In the genomic region with DNA sequence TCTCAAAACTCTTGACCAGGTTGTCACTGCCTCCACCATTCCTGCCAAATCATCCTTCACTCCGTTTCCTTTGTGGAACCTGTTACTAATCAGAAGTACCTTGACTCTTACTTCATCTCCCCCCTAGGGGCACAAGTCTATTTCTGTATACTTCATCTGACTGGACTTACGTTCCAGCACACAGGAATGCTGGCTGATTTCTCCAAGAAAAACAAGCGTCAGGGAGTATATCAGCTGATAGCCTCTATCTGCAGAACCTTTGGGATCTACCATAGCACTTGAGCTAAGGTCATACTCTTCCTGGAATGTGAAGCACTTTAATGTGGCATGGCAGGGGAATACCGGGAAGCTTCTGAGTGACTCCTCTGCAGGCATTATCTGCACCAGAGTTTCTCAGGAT, we compare ENCODE assay signal across 18 cellular contexts.
DNase-seq lines count a peak whose midpoint lies in the region; ATAC-seq, FAIRE-seq and TF ChIP-seq lines count a peak whose summit lies in the region.
"Had no signal": no experiment of that assay in that cellular context is flagged by ENCODE, and none has a peak within 500 bp of the region (broad histone marks: within the 10 kb centered on the region; RNA-seq: fewer than 3 reads in every experiment).

No MANE protein-coding gene starts in this region.

- H4K20me1 ChIP-seq in HCT116 (ENCODE audit: insufficient read depth) (no peaks in the 10 kb centered on the region), H1 (replicated peaks in 1 of 2; ENCODE audit: control insufficient read depth in 1 of 2, insufficient read depth in 2 of 2, low read length in 2 of 2) (no peaks in the 10 kb centered on the region)
- H4K20me1 ChIP-seq: BLaER1 had no signal

- H2BK5ac ChIP-seq in H1 (ENCODE audit: low read depth, low read length) (no peak overlapping the region), mesendoderm (ENCODE audit: low read length) (no peak overlapping the region)

- no peaks in the 10 kb centered on the region for H3K9me2 ChIP-seq in HCT116 (ENCODE audit: insufficient read depth)

- FAIRE-seq in H1 (lab: Jason Lieb, UNC): peak; percentile 80
- FAIRE-seq: H54 had no signal

- H3K9ac ChIP-seq in HCT116 (ENCODE audit: low read length): no peak overlapping the region
- no peak overlapping the region for H3K9ac ChIP-seq in H1 (replicated peaks in 1 of 4; ENCODE audit: extremely low read depth in 1 of 4, low read depth in 3 of 4, low read length in 3 of 4)
- no peak overlapping the region for H3K9ac ChIP-seq in mesendoderm (ENCODE audit: low read length)
- H3K9ac ChIP-seq: BLaER1 had no signal

- no peak overlapping the region for H3K56ac ChIP-seq in H1 (replicated peaks; ENCODE audit: insufficient read length, low read depth, low read length)
- H3K56ac ChIP-seq in mesendoderm (ENCODE audit: low read length): no peak overlapping the region

- DNase-seq in ACHN: peak; percentile 4
- DNase-seq in HCT116 (ENCODE audit: low read depth, low spot score): no peak
- DNase-seq in H1 (ENCODE audit: low read depth in 1 of 2, low spot score in 2 of 2): no peak
- DNase-seq in mesendoderm: peak; percentile 39
- DNase-seq in tibial nerve (ENCODE audit: low spot score in 2 of 2): no peak
- DNase-seq: CD8-positive, alpha-beta memory T cell; DMS 273 treated with DMSO at 0.1 percent for 48 hours; MM.1S; NCI-H1105 treated with DMSO at 0.1 percent for 48 hours; NCI-H187; NCI-H446 treated with DMSO at 0.1 percent for 48 hours; NCI-H774; SHP77 treated with DMSO at 0.1 percent for 48 hours had no signal

- no peak overlapping the region for H3K14ac ChIP-seq in H1 (ENCODE audit: insufficient read length)

- no peak overlapping the region for H3K23ac ChIP-seq in H1 (ENCODE audit: insufficient read length)
- no peak overlapping the region for H3K23ac ChIP-seq in mesendoderm (ENCODE audit: low read length)

- H2BK12ac ChIP-seq in H1 (ENCODE audit: low read depth, low read length): no peak overlapping the region

- POLR2A ChIA-PET in HCT116 (lab: Charles Lee) (no interaction called here), H1 (lab: Charles Lee; ENCODE audit: partially characterized antibody) (no interaction called here)

- no peak overlapping the region for H2AK5ac ChIP-seq in H1 (ENCODE audit: low read depth, low read length)
- H2AK5ac ChIP-seq in mesendoderm (ENCODE audit: low read length): no peak overlapping the region

- no peak overlapping the region for H4K91ac ChIP-seq in H1 (replicated peaks; ENCODE audit: insufficient read length, low read length)

- H3K27me3 ChIP-seq in HCT116 (ENCODE audit: insufficient read depth, low read length) (peaks cover 10% of the 10 kb centered on the region; the same call in 1 of the 2 replicates), H1 (replicated peaks in 1 of 4; ENCODE audit: control insufficient read depth in 3 of 4, extremely low read depth in 1 of 4, insufficient read depth in 3 of 4, low read length in 3 of 4) (no peaks in the 10 kb centered on the region), mesendoderm (ENCODE audit: insufficient read depth, low read length, poor library complexity) (no peaks in the 10 kb centered on the region), tibial nerve (no peaks in the 10 kb centered on the region)
- H3K27me3 ChIP-seq: BLaER1 had no signal

- BruUV-seq in HCT116 (replicated peaks; lab: Mats Ljungman, UMichigan): no TSS peak

- H3K9me3 ChIP-seq in HCT116 (ENCODE audit: control insufficient read depth in 1 of 2, insufficient read depth in 1 of 2, low read depth in 1 of 2, low read length in 2 of 2) (no peaks in the 10 kb centered on the region), H1 (ENCODE audit: insufficient read depth in 2 of 2, low read depth in 1 of 2, low read length in 1 of 2) (peaks cover 5 to 9% of the 10 kb centered on the region in 2 experiments; a peak in 3 of 4 replicates), tibial nerve (peaks cover 0 to 13% (median 0%) of the 10 kb centered on the region in 4 donors)

- H4K5ac ChIP-seq in H1 (ENCODE audit: insufficient read length, low read depth, low read length) (no peak overlapping the region), mesendoderm (ENCODE audit: low read length) (no peak overlapping the region)

- H2AFZ ChIP-seq in HCT116 (ENCODE audit: low read depth, low read length, poor library complexity, severe bottlenecking) (no peak overlapping the region), H1 (ENCODE audit: low read length) (no peak overlapping the region)

- no peak for TF ChIP-seq EP300 in H1 (IDR thresholded peaks at IDR 0.05; ENCODE audit: borderline replicate concordance in 1 of 2, low read depth in 2 of 2, low read length in 2 of 2)
- TF ChIP-seq EP300 in tibial nerve (IDR thresholded peaks at IDR 0.05): no peak

- intact Hi-C loops in HCT116 (cut with micrococcal nuclease): no loop called here

- H2BK120ac ChIP-seq in H1 (replicated peaks; ENCODE audit: low read depth, low read length) (no peak overlapping the region), mesendoderm (ENCODE audit: low read depth, low read length) (no peak overlapping the region)

- RAD21 ChIA-PET in HCT116 (lab: Charles Lee; ENCODE audit: low non-redundant PET in 1 of 2, low total read pairs in 2 of 2, uncharacterized antibody in 2 of 2, unreplicated experiment in 2 of 2): no interaction called here

- no peak overlapping the region for H3K27ac ChIP-seq in HCT116 (ENCODE audit: low read depth, low read length)
- no peak overlapping the region for H3K27ac ChIP-seq in H1 (ENCODE audit: low read depth, low read length)
- H3K27ac ChIP-seq in mesendoderm (ENCODE audit: low read depth, low read length): no peak overlapping the region
- H3K27ac ChIP-seq in tibial nerve: no peak overlapping the region
- H3K27ac ChIP-seq: BLaER1 had no signal

- no peaks in the 10 kb centered on the region for H3K36me3 ChIP-seq in HCT116 (ENCODE audit: control insufficient read depth in 1 of 2, insufficient read depth in 2 of 2, low read length in 2 of 2)
- no peaks in the 10 kb centered on the region; a peak in 1 of 8 replicates for H3K36me3 ChIP-seq in H1 (ENCODE audit: control insufficient read depth in 2 of 4, insufficient read depth in 4 of 4, low read length in 3 of 4)
- no peaks in the 10 kb centered on the region for H3K36me3 ChIP-seq in mesendoderm (ENCODE audit: control insufficient read depth, insufficient read depth, low read length)
- H3K36me3 ChIP-seq in tibial nerve: no peaks in the 10 kb centered on the region
- H3K36me3 ChIP-seq: BLaER1 had no signal

- no peak overlapping the region for H4K8ac ChIP-seq in H1 (ENCODE audit: extremely low read depth, insufficient read depth, low read length)
- no peak overlapping the region for H4K8ac ChIP-seq in mesendoderm (ENCODE audit: low read depth, low read length)

- WGBS in H1 (ENCODE audit: extremely low coverage in 1 of 2, insufficient coverage in 1 of 2, insufficient read length in 1 of 2, insufficient replicate concordance in 2 of 2, low coverage in 1 of 2, low lambda C conversion rate in 2 of 2, missing lambda C conversion rate in 1 of 2), 2 experiments: 82% methylated on average over 4 of the region's 4 CpGs; no CpG with 5 or more reads in 1 of the 2 experiments
- WGBS in mesendoderm (ENCODE audit: extremely low coverage, insufficient coverage, low lambda C conversion rate): no CpG with 5 or more reads among the region's 4 CpGs
- 38 to 45% methylated on average over 4 of the region's 4 CpGs for WGBS in tibial nerve, 2 donors

- H3K4me1 ChIP-seq in HCT116 (ENCODE audit: control insufficient read depth in 1 of 2, insufficient read depth in 2 of 2, low read length in 2 of 2): no peaks in the 10 kb centered on the region
- peaks cover 0 to 4% (median 0%) of the 10 kb centered on the region in 4 experiments; a peak in 1 of 7 replicates for H3K4me1 ChIP-seq in H1 (replicated peaks in 1 of 4; ENCODE audit: control insufficient read depth in 3 of 4, insufficient read depth in 4 of 4, low read length in 3 of 4)
- H3K4me1 ChIP-seq in mesendoderm (ENCODE audit: control insufficient read depth, low read depth, low read length): no peaks in the 10 kb centered on the region
- H3K4me1 ChIP-seq in tibial nerve: no peaks in the 10 kb centered on the region
- H3K4me1 ChIP-seq: BLaER1 had no signal

- H3K79me2 ChIP-seq in HCT116 (ENCODE audit: insufficient read depth, low read length): no peaks in the 10 kb centered on the region
- H3K79me2 ChIP-seq in H1 (ENCODE audit: control insufficient read depth in 1 of 2, insufficient read depth in 2 of 2, low read length in 2 of 2): no peaks in the 10 kb centered on the region
- no peaks in the 10 kb centered on the region for H3K79me2 ChIP-seq in mesendoderm (ENCODE audit: control insufficient read depth, insufficient read depth, low read length)

- H3K4me3 ChIP-seq in HCT116 (replicated peaks in 1 of 2; ENCODE audit: low read depth in 1 of 2, low read length in 2 of 2) (no peak overlapping the region), H1 (ENCODE audit: extremely low read depth in 1 of 4, insufficient read depth in 2 of 4, low read depth in 3 of 4, low read length in 4 of 4) (no peak overlapping the region), mesendoderm (ENCODE audit: low read length) (no peak overlapping the region), tibial nerve (no peak overlapping the region)
- H3K4me3 ChIP-seq: BLaER1 had no signal

- in situ Hi-C loops in ACHN (cut with HindIII; ENCODE audit: low pct_ligation_motif_present, low pct_unique_long_range_greater_than_20kb, low sequenced_read_pairs): no loop called here

- TF ChIP-seq CTCF in HCT116 (IDR thresholded peaks at IDR 0.05 in 2 of 3, conservative IDR thresholded peaks at IDR 0.05 in 1 of 3; ENCODE audit: borderline replicate concordance in 1 of 3, insufficient read depth in 1 of 3, low read depth in 2 of 3, low read length in 2 of 3) (peak in 2 of 3 experiments; percentile 21 to 39; a peak in 2 of 6 replicates), H1 (IDR thresholded peaks at IDR 0.05; ENCODE audit: control extremely low read depth in 1 of 3, insufficient read depth in 1 of 3, low read depth in 1 of 3, low read length in 3 of 3) (peak in 2 of 3 experiments; percentile 10 to 45; a peak in 2 of 4 replicates), tibial nerve (IDR thresholded peaks at IDR 0.05) (no peak)

- no peak overlapping the region for H2BK20ac ChIP-seq in H1 (ENCODE audit: low read length)

- no peaks in the 10 kb centered on the region for H3K79me1 ChIP-seq in H1 (ENCODE audit: low read depth, low read length)
- no peaks in the 10 kb centered on the region for H3K79me1 ChIP-seq in mesendoderm (ENCODE audit: low read length)

- TF ChIP-seq POLR2A in HCT116 (IDR thresholded peaks at IDR 0.05; ENCODE audit: borderline replicate concordance, extremely low read depth, insufficient read depth, insufficient read length) (no peak), H1 (IDR thresholded peaks at IDR 0.05; ENCODE audit: control extremely low read depth in 1 of 2, low read depth in 2 of 2, low read length in 2 of 2) (no peak), tibial nerve (IDR thresholded peaks at IDR 0.05) (no peak)

- H2BK15ac ChIP-seq in H1 (ENCODE audit: low read length) (no peak overlapping the region), mesendoderm (replicated peaks; ENCODE audit: low read depth) (no peak overlapping the region)

- H3K4me2 ChIP-seq in HCT116 (ENCODE audit: low read length): no peak overlapping the region
- no peak overlapping the region for H3K4me2 ChIP-seq in H1 (ENCODE audit: insufficient read depth in 1 of 2, low read depth in 2 of 2, low read length in 2 of 2)
- no peak overlapping the region for H3K4me2 ChIP-seq in mesendoderm (ENCODE audit: low read length)
- H3K4me2 ChIP-seq: BLaER1 had no signal

- CTCF ChIA-PET in HCT116 (lab: Charles Lee) (no interaction called here), H1 (lab: Charles Lee; ENCODE audit: partially characterized antibody) (interaction anchor here (0.7 to 2.6 kb wide), 6 partner anchors 11 to 94 kb away, joined by 3 to 11 read pairs (median 4); no protein-coding TSS in a partner anchor)

- H3K4ac ChIP-seq in H1 (replicated peaks; ENCODE audit: insufficient read length, low read depth, low read length): no peak overlapping the region
- H3K4ac ChIP-seq in mesendoderm (ENCODE audit: low read depth, low read length): no peak overlapping the region

- H3K18ac ChIP-seq in H1 (ENCODE audit: extremely low read depth, low read length) (no peak overlapping the region), mesendoderm (ENCODE audit: low read length) (no peak overlapping the region)

- H3K23me2 ChIP-seq in H1 (ENCODE audit: low read depth, low read length): no peaks in the 10 kb centered on the region

- ATAC-seq in HCT116 (no peak; the same call in 1 of the 2 replicates), HG02973 (IDR thresholded peaks at IDR 0.05; ENCODE audit: unreplicated experiment) (no peak), HG03175 (IDR thresholded peaks at IDR 0.05; ENCODE audit: unreplicated experiment) (no peak)
- ATAC-seq: Panc1 had no signal

- no peak for TF ChIP-seq RAD21 in HCT116 (IDR thresholded peaks at IDR 0.05; ENCODE audit: low read depth)
- TF ChIP-seq RAD21 in H1 (IDR thresholded peaks at IDR 0.05 in 1 of 2, conservative IDR thresholded peaks at IDR 0.05 in 1 of 2; ENCODE audit: low read depth in 2 of 2, low read length in 2 of 2): peak in 1 of 2 experiments; percentile 31; a peak in 3 of 4 replicates

Comparison
In these comparisons a context has a peak if more than half of its experiments do, and no peak if none do; other contexts are left out.
1. DNase-seq: peak in ACHN (single experiment) and mesendoderm (single experiment); none in HCT116 (single experiment), H1 (0 of 2) and tibial nerve (0 of 2).
2. CTCF ChIP-seq: peak in HCT116 (2 of 3) and H1 (2 of 3); none in tibial nerve (0 of 5).